Comparison of ENCODE assay signal across 16 cellular contexts in the genomic region with DNA sequence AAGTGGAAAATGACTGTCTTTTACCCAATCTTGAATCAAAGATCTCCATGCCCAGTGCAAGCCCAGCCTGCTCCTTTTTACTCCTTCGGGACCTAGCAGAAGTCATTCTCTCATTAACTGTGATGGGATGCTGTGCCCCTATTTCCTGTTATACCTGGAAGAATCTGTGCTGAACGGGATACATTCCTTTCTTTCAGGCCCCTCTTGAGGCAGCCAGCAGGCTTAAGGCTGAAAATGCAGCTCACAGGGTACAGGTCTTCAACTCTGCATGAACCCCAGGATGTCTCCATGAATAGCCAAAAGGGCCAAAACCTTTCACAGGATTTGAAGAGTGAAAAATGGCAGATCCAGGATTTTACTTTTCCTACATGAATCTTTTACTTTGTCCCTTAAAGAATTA.
DNase-seq lines count a peak whose midpoint lies in the region; ATAC-seq and TF ChIP-seq lines count a peak whose summit lies in the region.
"Had no signal": no experiment of that assay in that cellular context is flagged by ENCODE, and none has a peak within 500 bp of the region (broad histone marks: within the 10 kb centered on the region; RNA-seq: fewer than 3 reads in every experiment).

No MANE protein-coding gene starts in this region.

- no peak overlapping the region for H3K4me3 ChIP-seq in GM23338
- no peak overlapping the region for H3K4me3 ChIP-seq in mesendoderm (ENCODE audit: low read length)
- no peak overlapping the region for H3K4me3 ChIP-seq in adrenal gland
- H3K4me3 ChIP-seq in upper lobe of left lung = no peak overlapping the region
- H3K4me3 ChIP-seq: BLaER1, HAP-1 had no signal

- H2BK120ac ChIP-seq in mesendoderm (ENCODE audit: low read depth, low read length) = no peak overlapping the region

- no peaks in the 10 kb centered on the region for H3K79me1 ChIP-seq in mesendoderm (ENCODE audit: low read length)

- H3K27me3 Mint-ChIP-seq in GM23338 (ENCODE audit: insufficient read depth, low read depth, poor library complexity) = peaks cover 3% of the 10 kb centered on the region
- H3K27me3 Mint-ChIP-seq in WTC11 (ENCODE audit: low read depth) = no peaks in the 10 kb centered on the region
- H3K27me3 Mint-ChIP-seq in activated naive CD8-positive, alpha-beta T cell treated with anti-CD3 and anti-CD28 coated beads, Interleukin-2, amount 50 U/mL, for 24 hours = no peaks in the 10 kb centered on the region
- H3K27me3 Mint-ChIP-seq: CD8-positive, alpha-beta memory T cell had no signal

- H3K36me3 Mint-ChIP-seq in GM23338 (ENCODE audit: low read depth) = no peaks in the 10 kb centered on the region
- H3K36me3 Mint-ChIP-seq in WTC11 = no peaks in the 10 kb centered on the region
- H3K36me3 Mint-ChIP-seq in activated naive CD8-positive, alpha-beta T cell treated with anti-CD3 and anti-CD28 coated beads, Interleukin-2, amount 50 U/mL, for 24 hours (ENCODE audit: low read depth) = no peaks in the 10 kb centered on the region
- H3K36me3 Mint-ChIP-seq: CD8-positive, alpha-beta memory T cell had no signal

- H3K23ac ChIP-seq in mesendoderm (ENCODE audit: low read length) = no peak overlapping the region

- H3K9me2 ChIP-seq in GM23338 (ENCODE audit: insufficient read depth) = no peaks in the 10 kb centered on the region

- peaks cover 15% of the 10 kb centered on the region for H3K4me1 Mint-ChIP-seq in GM23338
- H3K4me1 Mint-ChIP-seq in WTC11 = peaks cover 18% of the 10 kb centered on the region
- no peaks in the 10 kb centered on the region for H3K4me1 Mint-ChIP-seq in activated naive CD8-positive, alpha-beta T cell treated with anti-CD3 and anti-CD28 coated beads, Interleukin-2, amount 50 U/mL, for 24 hours
- H3K4me1 Mint-ChIP-seq: CD8-positive, alpha-beta memory T cell had no signal

- H4K20me1 ChIP-seq in GM23338 (replicated peaks; ENCODE audit: insufficient read depth) = no peaks in the 10 kb centered on the region
- H4K20me1 ChIP-seq: BLaER1 had no signal

- H2AK5ac ChIP-seq in mesendoderm (ENCODE audit: low read length) = no peak overlapping the region

- H3K4me2 ChIP-seq in GM23338 (no peak overlapping the region), mesendoderm (ENCODE audit: low read length) (no peak overlapping the region)
- H3K4me2 ChIP-seq: BLaER1 had no signal

- TF ChIP-seq CTCF in GM23338 (conservative IDR thresholded peaks at IDR 0.05; ENCODE audit: low read depth in 2 of 2) = no peak
- TF ChIP-seq CTCF in WTC11 (IDR thresholded peaks at IDR 0.05) = no peak
- no peak for TF ChIP-seq CTCF in adrenal gland (IDR thresholded peaks at IDR 0.05)
- TF ChIP-seq CTCF in upper lobe of left lung (IDR thresholded peaks at IDR 0.05) = no peak

- H3K27ac ChIP-seq in GM23338 (ENCODE audit: low read depth) (no peak overlapping the region), mesendoderm (ENCODE audit: low read depth, low read length) (no peak overlapping the region), adrenal gland (no peak overlapping the region), upper lobe of left lung (no peak overlapping the region)
- H3K27ac ChIP-seq: BLaER1 had no signal

- H3K27me3 ChIP-seq in GM23338 (ENCODE audit: insufficient read depth) (no peaks in the 10 kb centered on the region), mesendoderm (ENCODE audit: insufficient read depth, low read length, poor library complexity) (no peaks in the 10 kb centered on the region), adrenal gland (no peaks in the 10 kb centered on the region), upper lobe of left lung (no peaks in the 10 kb centered on the region)
- H3K27me3 ChIP-seq: BLaER1 had no signal

- TF ChIP-seq POLR2A in adrenal gland (IDR thresholded peaks at IDR 0.05) (no peak), upper lobe of left lung (IDR thresholded peaks at IDR 0.05) (no peak)

- H3K4me3 Mint-ChIP-seq in GM23338 (no peak overlapping the region), WTC11 (no peak overlapping the region)
- H3K4me3 Mint-ChIP-seq in activated naive CD8-positive, alpha-beta T cell treated with anti-CD3 and anti-CD28 coated beads, Interleukin-2, amount 50 U/mL, for 24 hours = no peak overlapping the region
- H3K4me3 Mint-ChIP-seq: CD8-positive, alpha-beta memory T cell had no signal

- POLR2A ChIA-PET in WTC11 (lab: Charles Lee) = no interaction called here

- H3K9me3 Mint-ChIP-seq in GM23338 (no peaks in the 10 kb centered on the region), WTC11 (no peaks in the 10 kb centered on the region)
- H3K9me3 Mint-ChIP-seq in activated naive CD8-positive, alpha-beta T cell treated with anti-CD3 and anti-CD28 coated beads, Interleukin-2, amount 50 U/mL, for 24 hours = peaks cover 5% of the 10 kb centered on the region

- H3K4me1 ChIP-seq in GM23338 (ENCODE audit: insufficient read depth) (no peaks in the 10 kb centered on the region), mesendoderm (ENCODE audit: control insufficient read depth, low read depth, low read length) (no peaks in the 10 kb centered on the region), adrenal gland (replicated peaks in 1 of 2) (no peaks in the 10 kb centered on the region), upper lobe of left lung (no peaks in the 10 kb centered on the region)
- H3K4me1 ChIP-seq: BLaER1, Caco-2, HAP-1 had no signal

- H4K5ac ChIP-seq in mesendoderm (ENCODE audit: low read length) = no peak overlapping the region

- H3K4ac ChIP-seq in mesendoderm (ENCODE audit: low read depth, low read length) = no peak overlapping the region

- H3K36me3 ChIP-seq in GM23338 (ENCODE audit: insufficient read depth) (no peaks in the 10 kb centered on the region), mesendoderm (ENCODE audit: control insufficient read depth, insufficient read depth, low read length) (no peaks in the 10 kb centered on the region), adrenal gland (replicated peaks in 1 of 2) (no peaks in the 10 kb centered on the region), upper lobe of left lung (no peaks in the 10 kb centered on the region)
- H3K36me3 ChIP-seq: BLaER1, HAP-1 had no signal

- CTCF ChIA-PET in WTC11 (lab: Charles Lee) = interaction anchor here (0.7 to 1.0 kb wide), 2 partner anchors 27 to 244 kb away, joined by 3 read pairs; no protein-coding TSS in a partner anchor

- H2BK15ac ChIP-seq in mesendoderm (replicated peaks; ENCODE audit: low read depth) = no peak overlapping the region

- no peak overlapping the region for H3K18ac ChIP-seq in mesendoderm (ENCODE audit: low read length)

- no peak overlapping the region for H2BK5ac ChIP-seq in mesendoderm (ENCODE audit: low read length)

- no peaks in the 10 kb centered on the region for H3F3A ChIP-seq in GM23338 (replicated peaks; ENCODE audit: low read depth)

- intact Hi-C loops in adrenal gland (cut with DNase I) = no loop called here

- H2AFZ ChIP-seq in GM23338 = no peak overlapping the region

- H3K56ac ChIP-seq in mesendoderm (ENCODE audit: low read length) = no peak overlapping the region

- no peak overlapping the region for H3K9ac ChIP-seq in mesendoderm (ENCODE audit: low read length)
- H3K9ac ChIP-seq: BLaER1 had no signal

- H3K9me3 ChIP-seq in adrenal gland (replicated peaks in 1 of 3) (no peaks in the 10 kb centered on the region), upper lobe of left lung (no peaks in the 10 kb centered on the region)
- H3K9me3 ChIP-seq: BLaER1, Caco-2, HAP-1 had no signal

- TF ChIP-seq EP300 in upper lobe of left lung (IDR thresholded peaks at IDR 0.05) = no peak

- ATAC-seq in GM23338 (peak; percentile 95), WTC11 (peak; percentile 96), GM21786 (IDR thresholded peaks at IDR 0.05; ENCODE audit: unreplicated experiment) (no peak), upper lobe of left lung (ENCODE audit: low FRiP score in 2 of 2) (no peak)
- ATAC-seq in activated naive CD8-positive, alpha-beta T cell treated with anti-CD3 and anti-CD28 coated beads, Interleukin-2, amount 50 U/mL, for 24 hours = no peak
- ATAC-seq: HepG2 had no signal

- peak; percentile 47 for DNase-seq in GM23338 (ENCODE audit: low spot score)
- no peak for DNase-seq in WTC11 (ENCODE audit: low spot score)
- peak; percentile 52 for DNase-seq in iPS DF 19.7 (ENCODE audit: low read depth, low spot score)
- DNase-seq in mesendoderm = peak; percentile 38
- DNase-seq in activated naive CD8-positive, alpha-beta T cell treated with anti-CD3 and anti-CD28 coated beads, Interleukin-2, amount 50 U/mL, for 24 hours = no peak
- no peak for DNase-seq in adrenal gland
- DNase-seq in upper lobe of left lung = no peak
- DNase-seq: 8988T; AML-193; Caco-2; CD8-positive, alpha-beta memory T cell; GF-D8 had no signal

- no CpG with 5 or more reads among the region's 2 CpGs for WGBS in mesendoderm (ENCODE audit: extremely low coverage, insufficient coverage, low lambda C conversion rate)
- 48 to 70% (median 53%) methylated on average over 2 of the region's 2 CpGs for WGBS in adrenal gland, 4 donors
- 31 to 41% methylated on average over 2 of the region's 2 CpGs for WGBS in upper lobe of left lung, 2 donors

- no peak overlapping the region for H4K8ac ChIP-seq in mesendoderm (ENCODE audit: low read depth, low read length)

- H3K27ac Mint-ChIP-seq in GM23338 (peak overlapping the region; percentile 66; the same call in 1 of the 2 replicates), WTC11 (0 out of 2 replicates have a peak overlapping the region, but pooled peaks have one; percentile 10)
- H3K27ac Mint-ChIP-seq in activated naive CD8-positive, alpha-beta T cell treated with anti-CD3 and anti-CD28 coated beads, Interleukin-2, amount 50 U/mL, for 24 hours = no peak overlapping the region
- H3K27ac Mint-ChIP-seq: CD8-positive, alpha-beta memory T cell had no signal

- H3K79me2 ChIP-seq in GM23338 (replicated peaks; ENCODE audit: insufficient read depth) = no peaks in the 10 kb centered on the region
- H3K79me2 ChIP-seq in mesendoderm (ENCODE audit: control insufficient read depth, insufficient read depth, low read length) = no peaks in the 10 kb centered on the region

TF ChIP-seq in GM23338, 12 proteins besides CTCF, POLR2A, EP300 and RAD21 (continues in another document):
- TF ChIP-seq ZNF331 (CRISPR knock-in tag; IDR thresholded peaks at IDR 0.05; ENCODE audit: low read depth) = no peak

TF ChIP-seq in WTC11, 78 proteins besides CTCF, POLR2A, EP300 and RAD21:
- TF ChIP-seq ZNF396 (CRISPR knock-in tag; IDR thresholded peaks at IDR 0.05; ENCODE audit: borderline replicate concordance) (no peak), TEAD1 (CRISPR knock-in tag; IDR thresholded peaks at IDR 0.05) (no peak), GABPB1 (CRISPR knock-in tag; IDR thresholded peaks at IDR 0.05) (no peak), ELF4 (CRISPR knock-in tag; IDR thresholded peaks at IDR 0.05; ENCODE audit: low read depth) (no peak)

Comparison
In these comparisons a context has a peak if more than half of its experiments do, and no peak if none do; other contexts are left out.
1. ATAC-seq: peak in GM23338 (single experiment) and WTC11 (single experiment); none in activated naive CD8-positive, alpha-beta T cell treated with anti-CD3 and anti-CD28 coated beads, Interleukin-2, amount 50 U/mL, for 24 hours (single experiment), GM21786 (single experiment) and upper lobe of left lung (0 of 2).
2. DNase-seq: peak in GM23338 (single experiment), iPS DF 19.7 (single experiment) and mesendoderm (single experiment); none in WTC11 (single experiment), activated naive CD8-positive, alpha-beta T cell treated with anti-CD3 and anti-CD28 coated beads, Interleukin-2, amount 50 U/mL, for 24 hours (single experiment), adrenal gland (0 of 7) and upper lobe of left lung (0 of 2).